8 cellular contexts compared by ENCODE assay signal in genomic region chr7:32958046-32959025, GRCh38. TPM values are rescaled to one million over a fixed set of nuclear protein-coding genes. Genes with fewer than 3 reads are reported as not detected.
A peak's percentile ranks its signal among the peaks of the same experiment; 100 is the strongest.
DNase-seq lines count a peak whose midpoint lies in the region; ATAC-seq and TF ChIP-seq lines count a peak whose summit lies in the region.

No MANE protein-coding gene starts in this region.

- no peak for ATAC-seq in GM21528 (IDR thresholded peaks at IDR 0.05; ENCODE audit: low FRiP score, unreplicated experiment)

- H3K9me3 ChIP-seq in smooth muscle cell (replicated peaks; ENCODE audit: low read depth): no peaks in the 10 kb centered on the region

- DNase-seq in DMS153 (lab: John Stamatoyannopoulos, UW) (peak; percentile 52), LNCaP clone FGC (ENCODE audit: low read depth) (no peak), astrocyte of the spinal cord (ENCODE audit: low read depth, low spot score) (peak; percentile 47), iPS-NIHi11 (ENCODE audit: low spot score) (peak; percentile 35), smooth muscle cell (lab: John Stamatoyannopoulos, UW; ENCODE audit: unreplicated experiment) (no peak), cerebellar cortex (ENCODE audit: low spot score) (no peak), GF-D8 (lab: John Stamatoyannopoulos, UW) (no peak)

- no peaks in the 10 kb centered on the region for H3K4me1 ChIP-seq in smooth muscle cell (ENCODE audit: low read depth)

- H4K20me1 ChIP-seq in smooth muscle cell (ENCODE audit: low read depth): no peaks in the 10 kb centered on the region

- H3K36me3 ChIP-seq in smooth muscle cell (ENCODE audit: low read depth): no peaks in the 10 kb centered on the region

- peak overlapping the region; percentile 26 for H3K27ac ChIP-seq in smooth muscle cell (ENCODE audit: low read depth)

- H3K79me2 ChIP-seq in smooth muscle cell (ENCODE audit: low read depth): peaks cover 8% of the 10 kb centered on the region

- H2AFZ ChIP-seq in smooth muscle cell (ENCODE audit: low read depth): peak overlapping the region; percentile 95

- H3K4me3 ChIP-seq in LNCaP clone FGC (ENCODE audit: low read depth, low read length): peak overlapping the region; percentile 59
- H3K4me3 ChIP-seq in astrocyte of the spinal cord (ENCODE audit: low read depth, low read length): peak overlapping the region; percentile 78
- H3K4me3 ChIP-seq in smooth muscle cell: peak overlapping the region; percentile 81

- WGBS in smooth muscle cell (ENCODE audit: low lambda C conversion rate): 53% methylated on average over 26 of the region's 26 CpGs

- TF ChIP-seq CTCF in LNCaP clone FGC (IDR thresholded peaks at IDR 0.05; ENCODE audit: control insufficient read depth, extremely low read depth, insufficient read depth) (no peak), astrocyte of the spinal cord (IDR thresholded peaks at IDR 0.05; ENCODE audit: low read depth, low read length) (no peak), smooth muscle cell (IDR thresholded peaks at IDR 0.05; ENCODE audit: borderline replicate concordance, insufficient read depth, poor library complexity, severe bottlenecking) (no peak)

- no peaks in the 10 kb centered on the region for H3F3A ChIP-seq in smooth muscle cell (ENCODE audit: low read depth)

- peak overlapping the region; percentile 59 for H3K9ac ChIP-seq in smooth muscle cell (ENCODE audit: low read depth)

- in situ Hi-C loops in astrocyte of the spinal cord (cut with HindIII; ENCODE audit: low sequenced_read_pairs): no loop called here

- H3K27me3 ChIP-seq in smooth muscle cell (ENCODE audit: low read depth): no peaks in the 10 kb centered on the region

- H3K4me2 ChIP-seq in smooth muscle cell: peak overlapping the region; percentile 92

RNA-seq across cellular contexts. Expression of gene FKBP9, which starts 1.1 kb away (rescaled TPM):
- 99.0 and 133 TPM in 2 replicates for total RNA-seq in smooth muscle cell
- 111 and 130 TPM in 2 replicates for polyA plus RNA-seq in smooth muscle cell

Comparison
In these comparisons a context has a peak if more than half of its experiments do, and no peak if none do; other contexts are left out.
1. DNase-seq: peak in DMS153 (single experiment), astrocyte of the spinal cord (single experiment) and iPS-NIHi11 (single experiment); none in LNCaP clone FGC (single experiment), smooth muscle cell (single experiment), cerebellar cortex (single experiment) and GF-D8 (single experiment).
2. Peak in every context shown above with its lines, with median percentiles within 50 percentile points of each other: H3K4me3 ChIP-seq.